ENCODE assay signal across 19 cellular contexts in the genomic region with DNA sequence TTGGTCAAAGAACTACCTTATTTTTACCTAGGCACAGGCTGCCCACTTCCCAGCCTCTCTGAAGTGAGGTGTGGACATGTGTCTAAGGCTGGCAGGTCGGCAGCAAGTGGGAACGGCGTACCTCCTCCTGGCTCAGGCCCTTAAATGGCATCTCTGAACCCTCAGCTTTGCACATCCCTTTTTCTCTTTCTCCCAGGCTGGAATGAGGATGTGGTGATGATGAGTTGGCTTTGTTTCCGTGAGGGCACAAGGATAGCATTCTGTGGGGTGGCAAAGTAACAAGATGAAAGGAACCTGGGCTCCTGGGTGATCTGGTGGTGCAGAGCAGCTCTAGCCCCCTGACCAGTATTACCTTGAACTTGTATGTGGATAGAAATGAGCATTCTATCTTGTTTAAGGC.
DNase-seq lines count a peak whose midpoint lies in the region; ATAC-seq and TF ChIP-seq lines count a peak whose summit lies in the region.
"Had no signal": no experiment of that assay in that cellular context is flagged by ENCODE, and none has a peak within 500 bp of the region (broad histone marks: within the 10 kb centered on the region; RNA-seq: fewer than 3 reads in every experiment).

No MANE protein-coding gene starts in this region.

- no peaks in the 10 kb centered on the region for H3K9me3 Mint-ChIP-seq in naive thymus-derived CD4-positive, alpha-beta T cell
- H3K9me3 Mint-ChIP-seq: activated CD4-positive, alpha-beta T cell treated with anti-CD3 and anti-CD28 coated beads, Interleukin-2, amount 10 ng/mL, durations not matched to agents 24 days and 14 days; CD4-positive, CD25-positive, alpha-beta regulatory T cell; stimulated activated memory B cell treated with anti-CD40 and anti-IgM and Interleukin-4, amounts not matched to agents 10 μg/mL and 1 μg/mL and 100 μg/mL, for 72 hours had no signal

- no TSS peak for BruUV-seq in Panc1 (replicated peaks; lab: Mats Ljungman, UMichigan)

- CTCF ChIA-PET in Panc1 (lab: Charles Lee): interaction anchor here (0.6 kb wide), 1 partner anchor 243 kb away, joined by 3 read pairs; no protein-coding TSS in a partner anchor
- CTCF ChIA-PET in naive thymus-derived CD4-positive, alpha-beta T cell (lab: Charles Lee): interaction anchor here (1.0 to 9.4 kb wide), 7 partner anchors 9 to 633 kb away, joined by 3 to 202 read pairs (median 4); no protein-coding TSS in a partner anchor

- in situ Hi-C loops in Panc1 (cut with HindIII; ENCODE audit: low pct_unique_long_range_greater_than_20kb, low sequenced_read_pairs): loop anchor here (25.0 kb wide), 1 partner anchor 531 kb away; no protein-coding TSS in a partner anchor

- peak overlapping the region; percentile 24; the same call in 1 of the 2 replicates for H3K27ac ChIP-seq in Panc1 (ENCODE audit: low read length)
- H3K27ac ChIP-seq in foreskin keratinocyte: no peak overlapping the region
- H3K27ac ChIP-seq in smooth muscle cell (ENCODE audit: low read depth): no peak overlapping the region
- no peak overlapping the region for H3K27ac ChIP-seq in naive thymus-derived CD4-positive, alpha-beta T cell (ENCODE audit: low read depth, low read length)
- H3K27ac ChIP-seq: 22Rv1, gastrocnemius medialis, tibial nerve had no signal

- peak; percentile 2 for DNase-seq in DMS79 treated with DMSO at 0.1 percent for 48 hours (lab: John Stamatoyannopoulos, UW)
- DNase-seq in DMS79 (lab: John Stamatoyannopoulos, UW): no peak
- no peak for DNase-seq in Panc1 (ENCODE audit: low read depth, low spot score)
- DNase-seq in foreskin keratinocyte: peak in 1 of 2 donors; percentile 42
- DNase-seq in smooth muscle cell (lab: John Stamatoyannopoulos, UW; ENCODE audit: unreplicated experiment): no peak
- no peak for DNase-seq in naive thymus-derived CD4-positive, alpha-beta T cell
- DNase-seq in HT-29 (ENCODE audit: low spot score): no peak
- DNase-seq: activated CD4-positive, alpha-beta T cell treated with anti-CD3 and anti-CD28 coated beads, Interleukin-2, amount 10 ng/mL, durations not matched to agents 24 days and 14 days; activated CD8-positive, alpha-beta memory T cell treated with anti-CD3 and anti-CD28 coated beads, Interleukin-2, amount 50 U/mL, for 4 hours; activated gamma-delta T cell treated with Interleukin-2 at 50 U/mL for 16 hours; CD4-positive, CD25-positive, alpha-beta regulatory T cell; gastrocnemius medialis; left ventricle myocardium superior; NCI-H1105 treated with DMSO at 0.1 percent for 48 hours had no signal

- no peaks in the 10 kb centered on the region for H4K20me1 ChIP-seq in smooth muscle cell (ENCODE audit: low read depth)

- H3K27me3 ChIP-seq in Panc1 (ENCODE audit: control insufficient read depth, insufficient read depth, low read length) (no peaks in the 10 kb centered on the region), foreskin keratinocyte (no peaks in the 10 kb centered on the region), smooth muscle cell (ENCODE audit: low read depth) (no peaks in the 10 kb centered on the region)
- H3K27me3 ChIP-seq in naive thymus-derived CD4-positive, alpha-beta T cell (ENCODE audit: control insufficient read depth in 2 of 2, insufficient read depth in 2 of 2, low read length in 2 of 2): no peaks in the 10 kb centered on the region
- H3K27me3 ChIP-seq: gastrocnemius medialis, tibial nerve had no signal

- H3K4me1 ChIP-seq in Panc1 (ENCODE audit: control insufficient read depth, insufficient read depth, low read length): peaks cover 40% of the 10 kb centered on the region
- H3K4me1 ChIP-seq in foreskin keratinocyte: peaks cover 26% of the 10 kb centered on the region
- peaks cover 18% of the 10 kb centered on the region for H3K4me1 ChIP-seq in smooth muscle cell (ENCODE audit: low read depth)
- no peaks in the 10 kb centered on the region for H3K4me1 ChIP-seq in naive thymus-derived CD4-positive, alpha-beta T cell (ENCODE audit: control insufficient read depth in 2 of 2, insufficient read depth in 2 of 2, low read length in 2 of 2)

- POLR2A ChIA-PET in Panc1 (lab: Charles Lee): interaction anchor here (0.6 to 1.1 kb wide), 2 partner anchors 87 to 461 kb away, joined by 5 to 11 read pairs; no protein-coding TSS in a partner anchor
- POLR2A ChIA-PET in naive thymus-derived CD4-positive, alpha-beta T cell (lab: Charles Lee): no interaction called here

- no peak overlapping the region for H3K4me3 ChIP-seq in Panc1 (ENCODE audit: low read depth in 2 of 2, low read length in 2 of 2)
- no peak overlapping the region for H3K4me3 ChIP-seq in smooth muscle cell
- no peak overlapping the region for H3K4me3 ChIP-seq in naive thymus-derived CD4-positive, alpha-beta T cell (ENCODE audit: low read length)
- H3K4me3 ChIP-seq: gastrocnemius medialis, tibial nerve had no signal

- no peak overlapping the region for H3K9ac ChIP-seq in smooth muscle cell (ENCODE audit: low read depth)

- TF ChIP-seq CTCF in Panc1 (IDR thresholded peaks at IDR 0.05) (no peak), foreskin keratinocyte (conservative IDR thresholded peaks at IDR 0.05) (no peak), smooth muscle cell (IDR thresholded peaks at IDR 0.05; ENCODE audit: borderline replicate concordance, insufficient read depth, poor library complexity, severe bottlenecking) (no peak)

- H3K4me2 ChIP-seq in smooth muscle cell: no peak overlapping the region

- no peaks in the 10 kb centered on the region for H3K36me3 ChIP-seq in Panc1 (ENCODE audit: control insufficient read depth, insufficient read depth, low read length)
- no peaks in the 10 kb centered on the region for H3K36me3 ChIP-seq in smooth muscle cell (ENCODE audit: low read depth)
- H3K36me3 ChIP-seq in naive thymus-derived CD4-positive, alpha-beta T cell (ENCODE audit: control insufficient read depth in 2 of 3, insufficient read depth in 3 of 3, low read length in 3 of 3): no peaks in the 10 kb centered on the region
- H3K36me3 ChIP-seq: gastrocnemius medialis, tibial nerve had no signal

- H3K9me3 ChIP-seq in Panc1 (ENCODE audit: control insufficient read depth, insufficient read depth, low read depth, low read length): no peaks in the 10 kb centered on the region
- H3K9me3 ChIP-seq in smooth muscle cell (replicated peaks; ENCODE audit: low read depth): no peaks in the 10 kb centered on the region
- no peaks in the 10 kb centered on the region for H3K9me3 ChIP-seq in naive thymus-derived CD4-positive, alpha-beta T cell (ENCODE audit: control insufficient read depth in 2 of 3, low read length in 3 of 3)
- H3K9me3 ChIP-seq: gastrocnemius medialis, tibial nerve had no signal

- H3K27me3 Mint-ChIP-seq in naive thymus-derived CD4-positive, alpha-beta T cell: peaks cover 0 to 5% (median 0%) of the 10 kb centered on the region in 5 donors

- H3K36me3 Mint-ChIP-seq in naive thymus-derived CD4-positive, alpha-beta T cell: no peaks in the 10 kb centered on the region
- H3K36me3 Mint-ChIP-seq: CD4-positive, CD25-positive, alpha-beta regulatory T cell; stimulated activated memory B cell treated with anti-CD40 and anti-IgM and Interleukin-4, amounts not matched to agents 10 μg/mL and 1 μg/mL and 100 μg/mL, for 72 hours had no signal

- H3K4me3 Mint-ChIP-seq in naive thymus-derived CD4-positive, alpha-beta T cell: no peak overlapping the region
- H3K4me3 Mint-ChIP-seq: activated CD4-positive, alpha-beta T cell treated with anti-CD3 and anti-CD28 coated beads, Interleukin-2, amount 10 ng/mL, durations not matched to agents 24 days and 14 days; CD4-positive, CD25-positive, alpha-beta regulatory T cell; stimulated activated memory B cell treated with anti-CD40 and anti-IgM and Interleukin-4, amounts not matched to agents 10 μg/mL and 1 μg/mL and 100 μg/mL, for 72 hours had no signal

- intact Hi-C loops in Panc1 (cut with micrococcal nuclease; ENCODE audit: unreplicated experiment): loop anchor here (10.0 kb wide), 1 partner anchor 253 kb away; a partner anchor contains a TSS
- intact Hi-C loops in naive thymus-derived CD4-positive, alpha-beta T cell (cut with micrococcal nuclease): loop anchor here in 1 of 2 donors (5.0 kb wide), 1 partner anchor 251 kb away; a partner anchor contains a TSS

- 70% methylated on average over 4 of the region's 4 CpGs for WGBS in smooth muscle cell (ENCODE audit: low lambda C conversion rate)

- ATAC-seq in Panc1 (0 out of 2 replicates have a peak, but pooled peaks have one; percentile 16), foreskin keratinocyte (peak; percentile 24), GM19455 (IDR thresholded peaks at IDR 0.05; ENCODE audit: unreplicated experiment) (no peak)
- no peak for ATAC-seq in naive thymus-derived CD4-positive, alpha-beta T cell
- ATAC-seq: left ventricle myocardium superior; stimulated activated memory B cell treated with anti-CD40 and anti-IgM and Interleukin-4, amounts not matched to agents 10 μg/mL and 1 μg/mL and 100 μg/mL, for 72 hours had no signal

- H2AFZ ChIP-seq in smooth muscle cell (ENCODE audit: low read depth): peak overlapping the region; percentile 44

- H3K79me2 ChIP-seq in smooth muscle cell (ENCODE audit: low read depth): no peaks in the 10 kb centered on the region

- H3K27ac Mint-ChIP-seq in naive thymus-derived CD4-positive, alpha-beta T cell: no peak overlapping the region
- H3K27ac Mint-ChIP-seq: activated CD4-positive, alpha-beta T cell treated with anti-CD3 and anti-CD28 coated beads, Interleukin-2, amount 10 ng/mL, durations not matched to agents 24 days and 14 days; progenitor cell of endocrine pancreas; stimulated activated memory B cell treated with anti-CD40 and anti-IgM and Interleukin-4, amounts not matched to agents 10 μg/mL and 1 μg/mL and 100 μg/mL, for 72 hours had no signal

- H3K4me1 Mint-ChIP-seq in naive thymus-derived CD4-positive, alpha-beta T cell: peaks cover 0 to 22% (median 7%) of the 10 kb centered on the region in 7 donors

- H3F3A ChIP-seq in smooth muscle cell (ENCODE audit: low read depth): peaks cover 10% of the 10 kb centered on the region

Comparison
In these comparisons a context has a peak if more than half of its experiments do, and no peak if none do; other contexts are left out.
1. ATAC-seq: peak in Panc1 (single experiment) and foreskin keratinocyte (single experiment); none in naive thymus-derived CD4-positive, alpha-beta T cell (single experiment) and GM19455 (single experiment).